17 cellular contexts compared by ENCODE assay signal in genomic region chr3:53688989-53689388, GRCh38.
DNase-seq lines count a peak whose midpoint lies in the region; ATAC-seq and TF ChIP-seq lines count a peak whose summit lies in the region.
"Had no signal": no experiment of that assay in that cellular context is flagged by ENCODE, and none has a peak within 500 bp of the region (broad histone marks: within the 10 kb centered on the region; RNA-seq: fewer than 3 reads in every experiment).

No MANE protein-coding gene starts in this region.

- no peaks in the 10 kb centered on the region for H3K36me3 Mint-ChIP-seq in activated naive CD4-positive, alpha-beta T cell treated with anti-CD3 and anti-CD28 coated beads for 36 hours (ENCODE audit: low read depth)
- no peaks in the 10 kb centered on the region for H3K36me3 Mint-ChIP-seq in activated naive CD4-positive, alpha-beta T cell treated with anti-CD3 and anti-CD28 coated beads, Interleukin-2, amount 10 ng/mL, durations not matched to agents 7 days and 5 days
- H3K36me3 Mint-ChIP-seq in endodermal cell (ENCODE audit: low read depth) (no peaks in the 10 kb centered on the region), type B pancreatic cell (no peaks in the 10 kb centered on the region)
- no peaks in the 10 kb centered on the region for H3K36me3 Mint-ChIP-seq in effector memory CD8-positive, alpha-beta T cell (ENCODE audit: insufficient read depth)
- H3K36me3 Mint-ChIP-seq: IgD-negative memory B cell had no signal

- no peak for ATAC-seq in effector memory CD8-positive, alpha-beta T cell (replicated peaks)

- no peaks in the 10 kb centered on the region for H3K9me3 Mint-ChIP-seq in activated naive CD4-positive, alpha-beta T cell treated with anti-CD3 and anti-CD28 coated beads for 36 hours
- no peaks in the 10 kb centered on the region for H3K9me3 Mint-ChIP-seq in activated naive CD4-positive, alpha-beta T cell treated with anti-CD3 and anti-CD28 coated beads, Interleukin-2, amount 10 ng/mL, durations not matched to agents 7 days and 5 days
- H3K9me3 Mint-ChIP-seq in endodermal cell (no peaks in the 10 kb centered on the region), type B pancreatic cell (no peaks in the 10 kb centered on the region)
- H3K9me3 Mint-ChIP-seq in effector memory CD8-positive, alpha-beta T cell: no peaks in the 10 kb centered on the region

- CTCF ChIA-PET in activated naive CD4-positive, alpha-beta T cell treated with anti-CD3 and anti-CD28 coated beads for 36 hours (lab: Charles Lee): no interaction called here
- CTCF ChIA-PET in activated naive CD4-positive, alpha-beta T cell treated with anti-CD3 and anti-CD28 coated beads, Interleukin-2, amount 10 ng/mL, durations not matched to agents 7 days and 5 days (lab: Charles Lee): interaction anchor here (1.3 kb wide), 1 partner anchor 8 kb away, joined by 3 read pairs; no protein-coding TSS in a partner anchor

- no peaks in the 10 kb centered on the region for H3K36me3 ChIP-seq in H7 (replicated peaks; ENCODE audit: control insufficient read depth, insufficient read depth, low read length)
- no peaks in the 10 kb centered on the region for H3K36me3 ChIP-seq in endodermal cell (ENCODE audit: control insufficient read depth, insufficient read depth, low read length)
- H3K36me3 ChIP-seq: HAP-1 had no signal

- H3K27ac ChIP-seq in endodermal cell (ENCODE audit: low read depth, low read length): no peak overlapping the region
- H3K27ac ChIP-seq: C4-2B had no signal

- no peaks in the 10 kb centered on the region for H3K4me1 ChIP-seq in endodermal cell (ENCODE audit: control insufficient read depth, insufficient read depth, low read length)
- H3K4me1 ChIP-seq: HAP-1 had no signal

- peak overlapping the region; percentile 31 for H3K27ac Mint-ChIP-seq in activated naive CD4-positive, alpha-beta T cell treated with anti-CD3 and anti-CD28 coated beads for 36 hours
- no peak overlapping the region for H3K27ac Mint-ChIP-seq in activated naive CD4-positive, alpha-beta T cell treated with anti-CD3 and anti-CD28 coated beads, Interleukin-2, amount 10 ng/mL, durations not matched to agents 7 days and 5 days
- H3K27ac Mint-ChIP-seq in endodermal cell (no peak overlapping the region), type B pancreatic cell (no peak overlapping the region)
- peak overlapping the region in 1 of 2 donors; percentile 41 for H3K27ac Mint-ChIP-seq in effector memory CD8-positive, alpha-beta T cell
- H3K27ac Mint-ChIP-seq: IgD-negative memory B cell had no signal

- H3K4me1 Mint-ChIP-seq in activated naive CD4-positive, alpha-beta T cell treated with anti-CD3 and anti-CD28 coated beads for 36 hours (ENCODE audit: low read depth): no peaks in the 10 kb centered on the region
- peaks cover 9% of the 10 kb centered on the region for H3K4me1 Mint-ChIP-seq in activated naive CD4-positive, alpha-beta T cell treated with anti-CD3 and anti-CD28 coated beads, Interleukin-2, amount 10 ng/mL, durations not matched to agents 7 days and 5 days
- H3K4me1 Mint-ChIP-seq in endodermal cell (no peaks in the 10 kb centered on the region), type B pancreatic cell (ENCODE audit: unreplicated experiment) (no peaks in the 10 kb centered on the region)
- H3K4me1 Mint-ChIP-seq in effector memory CD8-positive, alpha-beta T cell (ENCODE audit: low read depth in 2 of 2): peaks cover 0 to 1% of the 10 kb centered on the region in 2 donors

- no peaks in the 10 kb centered on the region for H3K9me3 ChIP-seq in endodermal cell (ENCODE audit: control insufficient read depth, low read length)
- H3K9me3 ChIP-seq: HAP-1 had no signal

- intact Hi-C loops in activated naive CD4-positive, alpha-beta T cell treated with anti-CD3 and anti-CD28 coated beads for 36 hours (cut with micrococcal nuclease): no loop called here

- no peak for DNase-seq in activated naive CD4-positive, alpha-beta T cell treated with anti-CD3 and anti-CD28 coated beads for 36 hours
- no peak for DNase-seq in activated naive CD4-positive, alpha-beta T cell treated with anti-CD3 and anti-CD28 coated beads, Interleukin-2, amount 10 ng/mL, durations not matched to agents 7 days and 5 days
- DNase-seq in H7: peak; percentile 37
- DNase-seq in endodermal cell: no peak
- DNase-seq in type B pancreatic cell (ENCODE audit: extremely low spot score, unreplicated experiment): no peak
- DNase-seq in activated CD8-positive, alpha-beta memory T cell treated with anti-CD3 and anti-CD28 coated beads for 24 hours: no peak
- DNase-seq in effector memory CD8-positive, alpha-beta T cell: no peak
- DNase-seq: DMS153, Kasumi-1, MM.1S, NCI-H1105, NCI-H187 treated with DMSO at 0.1 percent for 48 hours, NCI-H446 treated with DMSO at 0.1 percent for 48 hours, NCI-H82 had no signal

- no peak overlapping the region for H3K9ac ChIP-seq in endodermal cell (ENCODE audit: extremely low read depth, low read length, poor library complexity, severe bottlenecking)

- TF ChIP-seq CTCF in endodermal cell (conservative IDR thresholded peaks at IDR 0.05) (peak; percentile 42), type B pancreatic cell (conservative IDR thresholded peaks at IDR 0.05) (no peak)

- peaks cover 2% of the 10 kb centered on the region for H3K27me3 Mint-ChIP-seq in activated naive CD4-positive, alpha-beta T cell treated with anti-CD3 and anti-CD28 coated beads for 36 hours (ENCODE audit: low read depth)
- H3K27me3 Mint-ChIP-seq in activated naive CD4-positive, alpha-beta T cell treated with anti-CD3 and anti-CD28 coated beads, Interleukin-2, amount 10 ng/mL, durations not matched to agents 7 days and 5 days: peaks cover 38% of the 10 kb centered on the region
- no peaks in the 10 kb centered on the region for H3K27me3 Mint-ChIP-seq in endodermal cell (ENCODE audit: insufficient read depth)
- H3K27me3 Mint-ChIP-seq in type B pancreatic cell: no peaks in the 10 kb centered on the region
- H3K27me3 Mint-ChIP-seq in effector memory CD8-positive, alpha-beta T cell: peaks cover 8 to 20% of the 10 kb centered on the region in 2 donors

- H3K4me3 ChIP-seq in H7 (ENCODE audit: insufficient read depth, low read depth, low read length) (no peak overlapping the region), endodermal cell (ENCODE audit: low read length) (no peak overlapping the region)
- H3K4me3 ChIP-seq: HAP-1 had no signal

- no peaks in the 10 kb centered on the region for H3K27me3 ChIP-seq in H7 (ENCODE audit: control insufficient read depth, insufficient read depth, low read length)
- no peaks in the 10 kb centered on the region for H3K27me3 ChIP-seq in endodermal cell (ENCODE audit: control insufficient read depth, insufficient read depth, low read length, poor library complexity, severe bottlenecking)

- no peak overlapping the region for H3K4me3 Mint-ChIP-seq in activated naive CD4-positive, alpha-beta T cell treated with anti-CD3 and anti-CD28 coated beads for 36 hours
- H3K4me3 Mint-ChIP-seq in activated naive CD4-positive, alpha-beta T cell treated with anti-CD3 and anti-CD28 coated beads, Interleukin-2, amount 10 ng/mL, durations not matched to agents 7 days and 5 days: no peak overlapping the region
- H3K4me3 Mint-ChIP-seq in endodermal cell: no peak overlapping the region
- peak overlapping the region; percentile 44 for H3K4me3 Mint-ChIP-seq in type B pancreatic cell
- H3K4me3 Mint-ChIP-seq in effector memory CD8-positive, alpha-beta T cell: no peak overlapping the region
- H3K4me3 Mint-ChIP-seq: IgD-negative memory B cell had no signal

- WGBS in endodermal cell (ENCODE audit: insufficient coverage in 1 of 2, insufficient read length in 1 of 2), 2 experiments: 66% methylated on average over 5 of the region's 5 CpGs; no CpG with 5 or more reads in 1 of the 2 experiments
